ENCODE assay signal across 11 cellular contexts in the genomic region with DNA sequence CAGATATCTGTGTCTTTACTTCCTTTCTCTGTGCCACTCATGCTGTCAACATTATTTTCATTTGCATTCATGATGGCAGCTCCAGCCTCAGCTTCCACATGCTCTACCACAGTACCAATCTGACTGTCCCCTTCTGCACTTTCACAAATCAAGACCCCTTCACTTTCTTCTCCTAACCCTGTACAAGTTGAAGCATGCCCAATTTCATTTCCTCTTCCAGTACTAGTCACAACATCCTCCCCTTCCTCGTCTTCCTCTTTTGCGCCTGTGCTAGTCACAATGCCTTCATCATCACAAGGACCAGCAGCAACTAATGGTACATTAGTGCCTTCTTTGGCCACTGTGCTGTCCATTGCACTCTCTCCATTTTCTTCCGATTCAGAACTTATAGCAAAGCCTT. TPM values are rescaled to one million over a fixed set of nuclear protein-coding genes. Genes with fewer than 3 reads are reported as not detected.
DNase-seq lines count a peak whose midpoint lies in the region; ATAC-seq and FAIRE-seq lines count a peak whose summit lies in the region.
"Had no signal": no experiment of that assay in that cellular context is flagged by ENCODE, and none has a peak within 500 bp of the region (broad histone marks: within the 10 kb centered on the region; RNA-seq: fewer than 3 reads in every experiment).

No MANE protein-coding gene starts in this region.

- peaks cover 53 to 74% of the 10 kb centered on the region in 2 donors for H3K36me3 Mint-ChIP-seq in stimulated activated naive B cell treated with anti-CD40 and anti-IgM and Interleukin-4, amounts not matched to agents 10 μg/mL and 1 μg/mL and 100 μg/mL, for 72 hours

- peak overlapping the region in 1 of 2 donors; percentile 0 for H3K4me3 Mint-ChIP-seq in stimulated activated naive B cell treated with anti-CD40 and anti-IgM and Interleukin-4, amounts not matched to agents 10 μg/mL and 1 μg/mL and 100 μg/mL, for 72 hours

- DNase-seq in Right ventricle myocardium superior (no peak), Right ventricle myocardium inferior (ENCODE audit: missing footprints) (no peak), NOMO-1 treated with DMSO at 0.1 percent for 48 hours (lab: John Stamatoyannopoulos, UW; ENCODE audit: unreplicated experiment) (peak; percentile 91), GM19239 (ENCODE audit: insufficient read length, low spot score) (no peak), NCI-H510A treated with DMSO at 0.1 percent for 48 hours (lab: John Stamatoyannopoulos, UW) (no peak), glomerular visceral epithelial cell (ENCODE audit: extremely low spot score) (no peak)
- DNase-seq in stimulated activated naive B cell treated with anti-CD40 and anti-IgM and Interleukin-4, amounts not matched to agents 10 μg/mL and 1 μg/mL and 100 μg/mL, for 72 hours, result peak; percentile 34
- DNase-seq: effector CD4-positive, alpha-beta T cell; stimulated activated naive CD4-positive, alpha-beta T cell treated with Interleukin-2 at 50 U/mL for 16 hours had no signal

- ATAC-seq in Right ventricle myocardium superior (ENCODE audit: poor library complexity) (peak; percentile 41), Right ventricle myocardium inferior (no peak), HG02870 (IDR thresholded peaks at IDR 0.05; ENCODE audit: unreplicated experiment) (peak; percentile 69)
- ATAC-seq in stimulated activated naive B cell treated with anti-CD40 and anti-IgM and Interleukin-4, amounts not matched to agents 10 μg/mL and 1 μg/mL and 100 μg/mL, for 72 hours (replicated peaks), result peak; percentile 98

- H3K4me1 Mint-ChIP-seq in stimulated activated naive B cell treated with anti-CD40 and anti-IgM and Interleukin-4, amounts not matched to agents 10 μg/mL and 1 μg/mL and 100 μg/mL, for 72 hours, result peaks cover 31 to 39% of the 10 kb centered on the region in 2 donors

- peak overlapping the region; percentile 20 for H3K27ac Mint-ChIP-seq in stimulated activated naive B cell treated with anti-CD40 and anti-IgM and Interleukin-4, amounts not matched to agents 10 μg/mL and 1 μg/mL and 100 μg/mL, for 72 hours

- no peak for FAIRE-seq in GM19239 (lab: Jason Lieb, UNC)
- FAIRE-seq: islet of Langerhans had no signal

- intact Hi-C loops in Right ventricle myocardium superior (cut with DNase I) (no loop called here), Right ventricle myocardium inferior (cut with DNase I) (no loop called here)

- H3K9me3 Mint-ChIP-seq in stimulated activated naive B cell treated with anti-CD40 and anti-IgM and Interleukin-4, amounts not matched to agents 10 μg/mL and 1 μg/mL and 100 μg/mL, for 72 hours, result no peaks in the 10 kb centered on the region

- H3K27me3 Mint-ChIP-seq in stimulated activated naive B cell treated with anti-CD40 and anti-IgM and Interleukin-4, amounts not matched to agents 10 μg/mL and 1 μg/mL and 100 μg/mL, for 72 hours, result no peaks in the 10 kb centered on the region

RNA-seq across cellular contexts. Expression of gene BOD1L1, which starts 26.5 kb away (rescaled TPM):
- 15.8 TPM for total RNA-seq in Right ventricle myocardium superior
- total RNA-seq in Right ventricle myocardium inferior, result 17.8 TPM

RNA-seq across cellular contexts. Expression of gene NKX3-2, which starts 56.8 kb away (rescaled TPM):
- total RNA-seq in Right ventricle myocardium superior, result not detected
- not detected for total RNA-seq in Right ventricle myocardium inferior

Comparison
In these comparisons a context has a peak if more than half of its experiments do, and no peak if none do; other contexts are left out.
1. DNase-seq: peak in NOMO-1 treated with DMSO at 0.1 percent for 48 hours (single experiment) and stimulated activated naive B cell treated with anti-CD40 and anti-IgM and Interleukin-4, amounts not matched to agents 10 μg/mL and 1 μg/mL and 100 μg/mL, for 72 hours (single experiment); none in Right ventricle myocardium superior (single experiment), Right ventricle myocardium inferior (single experiment), GM19239 (single experiment), NCI-H510A treated with DMSO at 0.1 percent for 48 hours (single experiment) and glomerular visceral epithelial cell (single experiment).